ENCODE assay signal across 33 cellular contexts in genomic region chr11:25244126-25244525, GRCh38.
DNase-seq lines count a peak whose midpoint lies in the region; ATAC-seq, FAIRE-seq and TF ChIP-seq lines count a peak whose summit lies in the region.
"Had no signal": no experiment of that assay in that cellular context is flagged by ENCODE, and none has a peak within 500 bp of the region (broad histone marks: within the 10 kb centered on the region; RNA-seq: fewer than 3 reads in every experiment).

No MANE protein-coding gene starts in this region.

- peaks cover 26% of the 10 kb centered on the region for H3K9me3 Mint-ChIP-seq in WTC11

- H3K27me3 Mint-ChIP-seq in WTC11 (ENCODE audit: low read depth) = no peaks in the 10 kb centered on the region; the same call in 1 of the 2 replicates
- H3K27me3 Mint-ChIP-seq: B cell; CD4-positive, alpha-beta memory T cell; CD4-positive, alpha-beta T cell; CD4-positive, CD25-positive, alpha-beta regulatory T cell; CD8-positive, alpha-beta memory T cell had no signal

- BruUV-seq in A673 (replicated peaks; lab: Mats Ljungman, UMichigan) = no TSS peak

- peak; percentile 42 for FAIRE-seq in frontal cortex (lab: Jason Lieb, UNC)
- FAIRE-seq: A204.1, A549, D721Med had no signal

- no peak for ATAC-seq in WTC11
- ATAC-seq: A549; CD8-positive, alpha-beta T cell had no signal

- no peak for TF ChIP-seq CTCF in WTC11 (IDR thresholded peaks at IDR 0.05)
- no peak for TF ChIP-seq CTCF in A673 (conservative IDR thresholded peaks at IDR 0.05; ENCODE audit: low read depth, low read length)

- no peak overlapping the region for H3K27ac Mint-ChIP-seq in WTC11
- H3K27ac Mint-ChIP-seq: B cell; CD14-positive monocyte; CD4-positive, alpha-beta memory T cell; CD4-positive, alpha-beta T cell; CD4-positive, CD25-positive, alpha-beta regulatory T cell; CD8-positive, alpha-beta memory T cell; CD8-positive, alpha-beta T cell had no signal

- H3K4me3 ChIP-seq in A673 (ENCODE audit: low read depth, low read length, poor library complexity, severe bottlenecking) = no peak overlapping the region
- H3K4me3 ChIP-seq: A549; BLaER1; BLaER1 treated with 17β-estradiol and CSF1 and Interleukin-3, amounts not matched to agents 10 nM and 100 nM had no signal

- H3K36me3 ChIP-seq in A673 (ENCODE audit: insufficient read depth, low read length, poor library complexity, severe bottlenecking) = no peaks in the 10 kb centered on the region
- H3K36me3 ChIP-seq: BE2C; BLaER1; BLaER1 treated with 17β-estradiol and CSF1 and Interleukin-3, amounts not matched to agents 10 nM and 100 nM had no signal

- H3K9me3 ChIP-seq in A673 (ENCODE audit: low read depth, low read length, poor library complexity, severe bottlenecking) = no peaks in the 10 kb centered on the region
- H3K9me3 ChIP-seq: A549, BE2C, Caco-2 had no signal

- no peaks in the 10 kb centered on the region for H3K4me1 Mint-ChIP-seq in WTC11
- H3K4me1 Mint-ChIP-seq: B cell; CD14-positive monocyte; CD4-positive, alpha-beta memory T cell; CD4-positive, CD25-positive, alpha-beta regulatory T cell; CD8-positive, alpha-beta memory T cell had no signal

- CTCF ChIA-PET in WTC11 (lab: Charles Lee) (no interaction called here), A673 (lab: Charles Lee) (no interaction called here)

- H3K4me3 Mint-ChIP-seq in WTC11 = no peak overlapping the region
- H3K4me3 Mint-ChIP-seq: B cell; CD14-positive monocyte; CD4-positive, alpha-beta memory T cell; CD4-positive, alpha-beta T cell; CD4-positive, CD25-positive, alpha-beta regulatory T cell; CD8-positive, alpha-beta memory T cell; CD8-positive, alpha-beta T cell had no signal

- DNase-seq in WTC11 (ENCODE audit: low spot score) (no peak), frontal cortex (ENCODE audit: low spot score in 2 of 2) (no peak), A673 (ENCODE audit: low spot score) (no peak), islet precursor cell (no peak)
- DNase-seq: 8988T; ACHN; AML-193; BE2C; C1 segment of cervical spinal cord; Caco-2; Calu3; CD4-positive, alpha-beta memory T cell; CD4-positive, alpha-beta T cell; CD4-positive, CD25-positive, alpha-beta regulatory T cell; CD8-positive, alpha-beta memory T cell; CD8-positive, alpha-beta T cell; COR-L47; DMS 273 treated with DMSO at 0.1 percent for 48 hours; DMS153; DMS53; DMS79; DMS79 treated with DMSO at 0.1 percent for 48 hours; DND-41; EL had no signal

- POLR2A ChIA-PET in WTC11 (lab: Charles Lee) = no interaction called here
- POLR2A ChIA-PET in A673 (lab: Charles Lee; ENCODE audit: low non-redundant PET) = no interaction called here

- H3K36me3 Mint-ChIP-seq in WTC11 = peaks cover 14% of the 10 kb centered on the region
- H3K36me3 Mint-ChIP-seq: CD14-positive monocyte; CD4-positive, alpha-beta memory T cell; CD4-positive, CD25-positive, alpha-beta regulatory T cell; CD8-positive, alpha-beta memory T cell; CD8-positive, alpha-beta T cell had no signal

- intact Hi-C loops in A673 (cut with micrococcal nuclease; ENCODE audit: unreplicated experiment) = no loop called here

- no peaks in the 10 kb centered on the region for H3K4me1 ChIP-seq in A673 (ENCODE audit: insufficient read depth, low read length, poor library complexity, severe bottlenecking)
- H3K4me1 ChIP-seq: A549; BE2C; BLaER1; BLaER1 treated with 17β-estradiol and CSF1 and Interleukin-3, amounts not matched to agents 10 nM and 100 nM; Caco-2 had no signal

- H3K27me3 ChIP-seq in A673 (replicated peaks; ENCODE audit: insufficient read depth, low read depth, low read length, poor library complexity) = no peaks in the 10 kb centered on the region
- H3K27me3 ChIP-seq: BE2C; BLaER1; BLaER1 treated with 17β-estradiol and CSF1 and Interleukin-3, amounts not matched to agents 10 nM and 100 nM had no signal

- H3K27ac ChIP-seq in A673 (ENCODE audit: low read depth, low read length, poor library complexity, severe bottlenecking) = no peak overlapping the region
- H3K27ac ChIP-seq: 22Rv1; A549; BLaER1; BLaER1 treated with 17β-estradiol and CSF1 and Interleukin-3, amounts not matched to agents 10 nM and 100 nM; C4-2B had no signal

TF ChIP-seq in WTC11, 78 proteins besides CTCF, POLR2A, EP300 and RAD21:
- TF ChIP-seq ATF6 (CRISPR knock-in tag; IDR thresholded peaks at IDR 0.05) (no peak), HMGA2 (CRISPR knock-in tag; IDR thresholded peaks at IDR 0.05) (peak; percentile 92)
